ENCODE assay signal across 1 cellular context in genomic region chr1:23825076-23825761, GRCh38.
A peak's percentile ranks its signal among the peaks of the same experiment; 100 is the strongest.
TF ChIP-seq lines count a peak whose summit lies in the region.

TSS of gene HMGCL (minus strand) at chr1:23825429. CDS start at chr1:23825415, 14 bp downstream.

TF ChIP-seq in K562, 482 proteins besides CTCF, POLR2A, EP300 and RAD21 (continued from another document):
- TF ChIP-seq CUX1 (CRISPR knock-in tag; IDR thresholded peaks at IDR 0.05) (no peak), PYGO2 (tag; IDR thresholded peaks at IDR 0.05) (no peak), ZBTB40 (IDR thresholded peaks at IDR 0.05) (no peak), ZBTB40 (CRISPR knock-in tag; IDR thresholded peaks at IDR 0.05) (no peak), ZNF174 (CRISPR knock-in tag; IDR thresholded peaks at IDR 0.05) (no peak), POLR3G (IDR thresholded peaks at IDR 0.05; ENCODE audit: extremely low read depth, insufficient read length, insufficient replicate concordance) (no peak), CAMTA2 (CRISPR knock-in tag; conservative IDR thresholded peaks at IDR 0.05) (no peak), HES1 (IDR thresholded peaks at IDR 0.05; ENCODE audit: low read depth) (no peak), PHF20 (IDR thresholded peaks at IDR 0.05; ENCODE audit: partially characterized antibody) (peak; percentile 95), ZNF830 (CRISPR knock-in tag; IDR thresholded peaks at IDR 0.05) (no peak), BACH1 (tag; IDR thresholded peaks at IDR 0.05) (no peak), TCF7 (IDR thresholded peaks at IDR 0.05; ENCODE audit: borderline replicate concordance) (no peak), RNF219 (CRISPR knock-in tag; IDR thresholded peaks at IDR 0.05) (no peak)
